ENCODE assay signal across 26 cellular contexts in genomic region chr10:5965266-5965665, GRCh38. TPM values are rescaled to one million over a fixed set of nuclear protein-coding genes. Genes with fewer than 3 reads are reported as not detected.
A peak's percentile ranks its signal among the peaks of the same experiment; 100 is the strongest.
DNase-seq lines count a peak whose midpoint lies in the region; ATAC-seq, FAIRE-seq and TF ChIP-seq lines count a peak whose summit lies in the region.
"Had no signal": no experiment of that assay in that cellular context is flagged by ENCODE, and none has a peak within 500 bp of the region (broad histone marks: within the 10 kb centered on the region; RNA-seq: fewer than 3 reads in every experiment).

No MANE protein-coding gene starts in this region.

- FAIRE-seq in RCC 7860 (lab: Jason Lieb, UNC) = peak; percentile 85
- FAIRE-seq: bronchial epithelial cell, colon, GM12891 had no signal

- H3K9ac ChIP-seq in colonic mucosa (ENCODE audit: low read depth in 2 of 2, low read length in 2 of 2) = no peak overlapping the region

- H3K27ac ChIP-seq in colonic mucosa (no peak overlapping the region), lower lobe of right lung (no peak overlapping the region), stomach (peak overlapping the region in 3 of 5 donors; percentile 18 to 32 (median 26))
- H3K27ac ChIP-seq: right atrium auricular region, tibial nerve had no signal

- intact Hi-C loops in colonic mucosa (cut with DNase I) (no loop called here), lower lobe of right lung (cut with DNase I) (no loop called here), stomach (cut with DNase I; ENCODE audit: low total_unique reads) (no loop called here)

- peak; percentile 57 for DNase-seq in RCC 7860 (ENCODE audit: low spot score)
- peak; percentile 52 for DNase-seq in colonic mucosa
- DNase-seq in lower lobe of right lung = peak; percentile 32
- peak; percentile 65 for DNase-seq in stomach
- DNase-seq in NOMO-1 (lab: John Stamatoyannopoulos, UW; ENCODE audit: unreplicated experiment in 2 of 2) = no peak
- DNase-seq: activated CD4-positive, alpha-beta memory T cell treated with anti-CD3 and anti-CD28 coated beads for 36 hours; activated CD4-positive, alpha-beta T cell treated with anti-CD3 and anti-CD28 coated beads for 1 hour; C1 segment of cervical spinal cord; COR-L47; DMS53; effector CD4-positive, alpha-beta T cell; immature natural killer cell; MV-4-11; NCI-H146; NCI-H226; NCI-H526 treated with DMSO at 0.1 percent for 48 hours; SHP77 treated with DMSO at 0.1 percent for 48 hours; stimulated activated CD4-positive, alpha-beta T cell treated with anti-CD3 and anti-CD28 coated beads, Interleukin-2, amount 100 ng/mL, for 48 hours had no signal

- H3K36me3 ChIP-seq in colonic mucosa = no peaks in the 10 kb centered on the region
- peaks cover 59% of the 10 kb centered on the region for H3K36me3 ChIP-seq in lower lobe of right lung
- H3K36me3 ChIP-seq in stomach = peaks cover 4 to 67% (median 46%) of the 10 kb centered on the region in 4 donors
- H3K36me3 ChIP-seq: right atrium auricular region had no signal

- no peak overlapping the region for H3K4me3 ChIP-seq in colonic mucosa
- H3K4me3 ChIP-seq in lower lobe of right lung = no peak overlapping the region
- no peak overlapping the region for H3K4me3 ChIP-seq in stomach
- H3K4me3 ChIP-seq: right atrium auricular region, tibial nerve had no signal

- WGBS in stomach, 5 donors = 33 to 80% (median 44%) methylated on average over 8 of the region's 8 CpGs

- H3K27me3 ChIP-seq in colonic mucosa (no peaks in the 10 kb centered on the region), lower lobe of right lung (ENCODE audit: low read depth) (no peaks in the 10 kb centered on the region), stomach (no peaks in the 10 kb centered on the region)
- H3K27me3 ChIP-seq: right atrium auricular region, tibial nerve had no signal

- no peak for TF ChIP-seq EP300 in stomach (IDR thresholded peaks at IDR 0.05)

- TF ChIP-seq POLR2A in stomach (IDR thresholded peaks at IDR 0.05) = no peak

- H3K4me1 ChIP-seq in colonic mucosa (peaks cover 4% of the 10 kb centered on the region), lower lobe of right lung (peaks cover 2% of the 10 kb centered on the region), stomach (peaks cover 5 to 30% (median 15%) of the 10 kb centered on the region in 4 donors)
- H3K4me1 ChIP-seq: right atrium auricular region, tibial nerve had no signal

- TF ChIP-seq CTCF in colonic mucosa (IDR thresholded peaks at IDR 0.05) (no peak), lower lobe of right lung (IDR thresholded peaks at IDR 0.05) (no peak), stomach (IDR thresholded peaks at IDR 0.05) (no peak)

- H3K9me3 ChIP-seq in colonic mucosa (no peaks in the 10 kb centered on the region), lower lobe of right lung (no peaks in the 10 kb centered on the region), stomach (no peaks in the 10 kb centered on the region)
- H3K9me3 ChIP-seq: right atrium auricular region, tibial nerve had no signal

- ATAC-seq in lower lobe of right lung = peak in 1 of 2 donors; percentile 28
- no peak for ATAC-seq in GM19324 (IDR thresholded peaks at IDR 0.05; ENCODE audit: low FRiP score, unreplicated experiment)
- no peak for ATAC-seq in GM19452 (IDR thresholded peaks at IDR 0.05; ENCODE audit: unreplicated experiment)
- ATAC-seq: activated naive CD4-positive, alpha-beta T cell treated with anti-CD3 and anti-CD28 coated beads, Interleukin-2, amount 50 U/mL, for 72 hours had no signal

RNA-seq across cellular contexts. Expression of gene IL15RA, which starts 12.1 kb away (rescaled TPM):
- total RNA-seq in colonic mucosa (10 to 100 TPM; 11.5 to 16.0 TPM), lower lobe of right lung (28.5 TPM), stomach (10 to 100 TPM in 3 of 5 donors, 1 to 10 TPM in 2; 6.7 to 63.0 (median 16.1) TPM)
- 10 to 100 TPM; 13.9 to 26.1 (median 15.7) TPM for polyA plus RNA-seq in stomach

Comparison
In these comparisons a context has a peak if more than half of its experiments do, and no peak if none do; other contexts are left out.
1. DNase-seq: peak in RCC 7860 (single experiment), colonic mucosa (single experiment), lower lobe of right lung (single experiment) and stomach (single experiment); none in NOMO-1 (0 of 2).
2. H3K27ac ChIP-seq: peak in stomach (3 of 5); none in colonic mucosa (single experiment) and lower lobe of right lung (single experiment).